Comparison of ENCODE assay signal across 18 cellular contexts in the genomic region with DNA sequence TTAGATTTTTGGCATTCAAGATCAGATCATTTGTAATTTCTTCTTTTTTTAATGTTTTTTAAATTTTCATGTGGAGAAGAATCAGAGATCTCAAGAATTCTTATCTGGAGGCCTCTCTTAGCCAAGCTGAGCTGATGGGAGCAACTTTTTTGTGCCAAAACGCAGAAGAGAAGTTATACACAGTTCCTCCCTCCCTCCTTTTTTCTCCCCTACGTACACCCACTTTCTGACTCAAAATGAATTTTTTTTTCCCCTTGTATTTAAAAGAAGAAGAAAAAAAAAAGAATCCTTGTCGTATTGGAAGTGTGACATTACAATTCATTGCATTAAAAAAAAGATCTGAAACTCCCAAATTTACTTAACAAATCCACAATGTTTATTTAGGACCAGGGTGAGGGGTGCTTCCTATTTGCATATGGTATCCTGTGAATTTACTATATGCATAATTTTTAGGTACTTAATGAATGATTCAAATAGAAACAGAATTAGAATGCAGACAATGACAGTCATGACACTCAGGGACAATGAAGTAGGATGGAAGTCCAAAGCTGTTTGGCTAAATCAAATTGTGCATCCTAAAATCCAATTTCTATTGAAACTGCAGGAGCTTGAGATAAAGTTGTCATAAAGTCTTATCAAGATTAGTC. TPM values are rescaled to one million over a fixed set of nuclear protein-coding genes. Genes with fewer than 3 reads are reported as not detected.
"Had no signal": no experiment of that assay in that cellular context is flagged by ENCODE, and none has a peak within 500 bp of the region (broad histone marks: within the 10 kb centered on the region; RNA-seq: fewer than 3 reads in every experiment).

No MANE protein-coding gene starts in this region.

- H3K27ac ChIP-seq: hepatocyte had no signal

- H3K4me1 Mint-ChIP-seq: activated CD8-positive, alpha-beta memory T cell treated with anti-CD3 and anti-CD28 coated beads, Interleukin-2, amount 10 ng/mL, durations not matched to agents 7 days and 5 days had no signal

- H3K9me3 Mint-ChIP-seq: activated CD4-positive, alpha-beta memory T cell treated with anti-CD3 and anti-CD28 coated beads for 36 hours; activated naive CD8-positive, alpha-beta T cell treated with anti-CD3 and anti-CD28 coated beads, Interleukin-2, amount 10 ng/mL, durations not matched to agents 7 days and 5 days; effector memory CD8-positive, alpha-beta T cell; nephron had no signal

- H3K27me3 ChIP-seq: tibial nerve had no signal

- H2AFZ ChIP-seq: hepatocyte had no signal

- H3K9me3 ChIP-seq: esophagus squamous epithelium, tibial nerve had no signal

- FAIRE-seq: TTC549, urothelium cell line had no signal

- H3K27ac Mint-ChIP-seq: activated CD4-positive, alpha-beta memory T cell treated with anti-CD3 and anti-CD28 coated beads for 36 hours; activated CD8-positive, alpha-beta memory T cell treated with anti-CD3 and anti-CD28 coated beads, Interleukin-2, amount 10 ng/mL, durations not matched to agents 7 days and 5 days; activated naive CD8-positive, alpha-beta T cell treated with anti-CD3 and anti-CD28 coated beads, Interleukin-2, amount 10 ng/mL, durations not matched to agents 7 days and 5 days; effector memory CD8-positive, alpha-beta T cell; nephron had no signal

- H3K4me2 ChIP-seq: hepatocyte had no signal

- DNase-seq: activated CD4-positive, alpha-beta memory T cell treated with anti-CD3 and anti-CD28 coated beads for 36 hours; activated CD4-positive, alpha-beta T cell treated with anti-CD3 and anti-CD28 coated beads for 4 hours; activated CD8-positive, alpha-beta memory T cell treated with anti-CD3 and anti-CD28 coated beads, Interleukin-2, amount 10 ng/mL, durations not matched to agents 7 days and 5 days; activated naive CD4-positive, alpha-beta T cell; activated naive CD8-positive, alpha-beta T cell treated with anti-CD3 and anti-CD28 coated beads, Interleukin-2, amount 10 ng/mL, durations not matched to agents 7 days and 5 days; amygdala; caudate nucleus; effector memory CD8-positive, alpha-beta T cell; esophagus squamous epithelium; stimulated activated CD4-positive, alpha-beta T cell treated with anti-CD3 and anti-CD28 coated beads, Interleukin-4, amount 100 ng/mL, for 1 hour; T-helper 2 cell had no signal

- H3K79me2 ChIP-seq: hepatocyte had no signal

- ATAC-seq: activated CD8-positive, alpha-beta memory T cell treated with anti-CD3 and anti-CD28 coated beads, Interleukin-2, amount 10 ng/mL, durations not matched to agents 7 days and 5 days; effector memory CD8-positive, alpha-beta T cell; sciatic nerve had no signal

- H3K4me3 Mint-ChIP-seq: activated CD4-positive, alpha-beta memory T cell treated with anti-CD3 and anti-CD28 coated beads for 36 hours; activated CD8-positive, alpha-beta memory T cell treated with anti-CD3 and anti-CD28 coated beads, Interleukin-2, amount 10 ng/mL, durations not matched to agents 7 days and 5 days; activated naive CD8-positive, alpha-beta T cell treated with anti-CD3 and anti-CD28 coated beads, Interleukin-2, amount 10 ng/mL, durations not matched to agents 7 days and 5 days; effector memory CD8-positive, alpha-beta T cell; nephron had no signal

- H3K36me3 Mint-ChIP-seq: activated CD4-positive, alpha-beta memory T cell treated with anti-CD3 and anti-CD28 coated beads for 36 hours; activated CD8-positive, alpha-beta memory T cell treated with anti-CD3 and anti-CD28 coated beads, Interleukin-2, amount 10 ng/mL, durations not matched to agents 7 days and 5 days; activated naive CD8-positive, alpha-beta T cell treated with anti-CD3 and anti-CD28 coated beads, Interleukin-2, amount 10 ng/mL, durations not matched to agents 7 days and 5 days had no signal

- H3K36me3 ChIP-seq: esophagus squamous epithelium, tibial nerve had no signal

- H3K4me3 ChIP-seq: esophagus squamous epithelium, hepatocyte, smooth muscle cell, tibial nerve had no signal

RNA-seq across cellular contexts. Expression of a gene that starts 54.4 kb away (rescaled TPM):
- total RNA-seq: activated CD4-positive, alpha-beta memory T cell treated with anti-CD3 and anti-CD28 coated beads for 36 hours had no signal
